25 cellular contexts compared by ENCODE assay signal in genomic region chr9:77593528-77593927, GRCh38. TPM values are rescaled to one million over a fixed set of nuclear protein-coding genes. Genes with fewer than 3 reads are reported as not detected.
"Had no signal": no experiment of that assay in that cellular context is flagged by ENCODE, and none has a peak within 500 bp of the region (broad histone marks: within the 10 kb centered on the region; RNA-seq: fewer than 3 reads in every experiment).

No MANE protein-coding gene starts in this region.

- H3K4me3 ChIP-seq: coronary artery, dorsolateral prefrontal cortex, esophagus squamous epithelium, gastroesophageal sphincter had no signal

- DNase-seq: activated CD4-positive, alpha-beta memory T cell treated with anti-CD3 and anti-CD28 coated beads, Interleukin-2, amount 10 ng/mL, durations not matched to agents 7 days and 5 days; activated CD4-positive, alpha-beta T cell treated with anti-CD3 and anti-CD28 coated beads for 1 hour; activated CD4-positive, alpha-beta T cell treated with anti-CD3 and anti-CD28 coated beads for 4 hours; activated CD4-positive, alpha-beta T cell treated with anti-CD3 and anti-CD28 coated beads, Interleukin-2, amount 10 ng/mL, durations not matched to agents 7 days and 5 days; activated CD4-positive, alpha-beta T cell treated with anti-CD3 and anti-CD28 coated beads, Interleukin-2, amount 50 U/mL, for 4 hours; activated CD8-positive, alpha-beta memory T cell treated with anti-CD3 and anti-CD28 coated beads, Interleukin-2, amount 50 U/mL, for 48 hours; activated gamma-delta T cell; activated naive CD4-positive, alpha-beta T cell; activated naive CD4-positive, alpha-beta T cell treated with anti-CD3 and anti-CD28 coated beads, Interleukin-2, amount 10 ng/mL, durations not matched to agents 7 days and 5 days; activated naive CD8-positive, alpha-beta T cell treated with anti-CD3 and anti-CD28 coated beads, Interleukin-2, amount 10 ng/mL, durations not matched to agents 7 days and 5 days; activated T-cell treated with anti-CD3 and anti-CD28 coated beads for 4 hours; activated T-cell treated with anti-CD3 and anti-CD28 coated beads, Interleukin-2, amount 50 U/mL, for 24 hours; activated T-cell treated with anti-CD3 and anti-CD28 coated beads, Interleukin-2, amount 50 U/mL, for 72 hours; brain microvascular endothelial cell; dorsolateral prefrontal cortex; effector memory CD4-positive, alpha-beta T cell; endodermal cell; esophagus squamous epithelium; foreskin melanocyte; T-helper 1 cell; T-helper 17 cell; T1000 had no signal

- H3K36me3 ChIP-seq: brain microvascular endothelial cell, esophagus squamous epithelium, gastroesophageal sphincter had no signal

- H3K9me3 ChIP-seq: esophagus squamous epithelium, gastroesophageal sphincter had no signal

- H3K27ac ChIP-seq: brain microvascular endothelial cell, coronary artery, dorsolateral prefrontal cortex, esophagus squamous epithelium had no signal

- H3K27me3 ChIP-seq: brain microvascular endothelial cell, dorsolateral prefrontal cortex, esophagus squamous epithelium, gastroesophageal sphincter had no signal

RNA-seq across cellular contexts. Expression of gene GNA14, which starts 54.6 kb away (rescaled TPM):
- total RNA-seq: activated CD4-positive, alpha-beta memory T cell treated with anti-CD3 and anti-CD28 coated beads, Interleukin-2, amount 10 ng/mL, durations not matched to agents 7 days and 5 days; activated CD4-positive, alpha-beta T cell treated with anti-CD3 and anti-CD28 coated beads, Interleukin-2, amount 10 ng/mL, durations not matched to agents 7 days and 5 days; activated naive CD8-positive, alpha-beta T cell treated with anti-CD3 and anti-CD28 coated beads, Interleukin-2, amount 10 ng/mL, durations not matched to agents 7 days and 5 days; bronchial epithelial cell; T-helper 17 cell had no signal
